ENCODE assay signal across 1 cellular context in the genomic region with DNA sequence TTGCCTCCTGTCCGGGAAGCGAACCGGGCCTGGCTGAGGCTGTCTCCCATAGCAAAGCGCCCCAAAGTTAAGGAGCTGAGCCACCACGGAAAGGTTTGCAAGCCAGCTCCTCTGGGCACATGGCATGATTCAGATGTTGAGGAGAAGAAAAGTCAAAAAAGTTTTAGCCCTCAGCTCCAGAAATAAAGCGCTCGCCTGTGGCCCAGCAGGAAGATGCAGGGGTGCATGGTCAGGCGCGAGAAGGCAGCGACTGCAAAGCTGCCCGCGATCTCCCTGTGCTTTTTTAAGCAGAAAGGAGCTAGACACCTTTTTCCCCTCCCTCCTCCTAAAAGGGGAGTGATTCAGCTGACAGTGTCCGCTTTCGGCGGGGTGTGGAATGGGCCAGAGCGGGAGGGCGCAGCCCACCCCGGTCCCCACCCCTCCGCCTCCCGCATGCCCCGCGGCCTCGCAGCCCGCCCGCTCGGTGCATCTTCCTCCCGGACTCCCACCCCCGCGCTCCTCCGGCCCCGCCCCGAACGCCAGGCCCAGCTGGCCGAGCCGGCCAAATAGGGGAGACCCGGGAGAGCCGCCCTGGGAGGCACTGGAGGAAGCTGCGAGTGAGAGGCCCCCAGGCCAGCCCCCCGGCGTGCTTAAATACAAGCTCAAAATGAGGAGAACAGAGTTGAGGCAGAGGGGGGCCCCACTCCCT.
TF ChIP-seq lines count a peak whose summit lies in the region.

A gene with protein sequence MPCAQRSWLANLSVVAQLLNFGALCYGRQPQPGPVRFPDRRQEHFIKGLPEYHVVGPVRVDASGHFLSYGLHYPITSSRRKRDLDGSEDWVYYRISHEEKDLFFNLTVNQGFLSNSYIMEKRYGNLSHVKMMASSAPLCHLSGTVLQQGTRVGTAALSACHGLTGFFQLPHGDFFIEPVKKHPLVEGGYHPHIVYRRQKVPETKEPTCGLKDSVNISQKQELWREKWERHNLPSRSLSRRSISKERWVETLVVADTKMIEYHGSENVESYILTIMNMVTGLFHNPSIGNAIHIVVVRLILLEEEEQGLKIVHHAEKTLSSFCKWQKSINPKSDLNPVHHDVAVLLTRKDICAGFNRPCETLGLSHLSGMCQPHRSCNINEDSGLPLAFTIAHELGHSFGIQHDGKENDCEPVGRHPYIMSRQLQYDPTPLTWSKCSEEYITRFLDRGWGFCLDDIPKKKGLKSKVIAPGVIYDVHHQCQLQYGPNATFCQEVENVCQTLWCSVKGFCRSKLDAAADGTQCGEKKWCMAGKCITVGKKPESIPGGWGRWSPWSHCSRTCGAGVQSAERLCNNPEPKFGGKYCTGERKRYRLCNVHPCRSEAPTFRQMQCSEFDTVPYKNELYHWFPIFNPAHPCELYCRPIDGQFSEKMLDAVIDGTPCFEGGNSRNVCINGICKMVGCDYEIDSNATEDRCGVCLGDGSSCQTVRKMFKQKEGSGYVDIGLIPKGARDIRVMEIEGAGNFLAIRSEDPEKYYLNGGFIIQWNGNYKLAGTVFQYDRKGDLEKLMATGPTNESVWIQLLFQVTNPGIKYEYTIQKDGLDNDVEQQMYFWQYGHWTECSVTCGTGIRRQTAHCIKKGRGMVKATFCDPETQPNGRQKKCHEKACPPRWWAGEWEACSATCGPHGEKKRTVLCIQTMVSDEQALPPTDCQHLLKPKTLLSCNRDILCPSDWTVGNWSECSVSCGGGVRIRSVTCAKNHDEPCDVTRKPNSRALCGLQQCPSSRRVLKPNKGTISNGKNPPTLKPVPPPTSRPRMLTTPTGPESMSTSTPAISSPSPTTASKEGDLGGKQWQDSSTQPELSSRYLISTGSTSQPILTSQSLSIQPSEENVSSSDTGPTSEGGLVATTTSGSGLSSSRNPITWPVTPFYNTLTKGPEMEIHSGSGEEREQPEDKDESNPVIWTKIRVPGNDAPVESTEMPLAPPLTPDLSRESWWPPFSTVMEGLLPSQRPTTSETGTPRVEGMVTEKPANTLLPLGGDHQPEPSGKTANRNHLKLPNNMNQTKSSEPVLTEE (N-terminal part only) (minus strand): TSS at position 260 of the 688 bp plus-strand sequence. CDS start 134 bp downstream, at position 126.

TF ChIP-seq in H1, 55 proteins besides CTCF, POLR2A, EP300 and RAD21:
- TF ChIP-seq ASH2L (IDR thresholded peaks at IDR 0.05; ENCODE audit: low read length) (peak; percentile 54), TAF1 (IDR thresholded peaks at IDR 0.05; ENCODE audit: low read depth, low read length) (0 out of 2 replicates have a peak, but pooled peaks have one; percentile 17), SAP30 (IDR thresholded peaks at IDR 0.05; ENCODE audit: insufficient read depth, insufficient replicate concordance, low read length) (peak; percentile 50), EGR1 (IDR thresholded peaks at IDR 0.05; ENCODE audit: borderline replicate concordance, low read depth, low read length) (peak; percentile 38; the same call in 1 of the 2 replicates), KDM4A (IDR thresholded peaks at IDR 0.05; ENCODE audit: low read depth, low read length, severe bottlenecking) (peak; percentile 3), SP4 (IDR thresholded peaks at IDR 0.05; ENCODE audit: low read length) (0 out of 2 replicates have a peak, but pooled peaks have one; percentile 16), SIN3A (conservative IDR thresholded peaks at IDR 0.05 in 1 of 2, IDR thresholded peaks at IDR 0.05 in 1 of 2; ENCODE audit: low read depth in 1 of 2, low read length in 2 of 2) (0 out of 4 replicates have a peak, but pooled peaks of 1 of the 2 experiments have one; percentile 12), POU5F1 (IDR thresholded peaks at IDR 0.05; ENCODE audit: low read depth, low read length) (no peak), PHF8 (conservative IDR thresholded peaks at IDR 0.05; ENCODE audit: low read depth, low read length) (0 out of 2 replicates have a peak, but pooled peaks have one; percentile 3), RBBP5 (IDR thresholded peaks at IDR 0.05; ENCODE audit: borderline replicate concordance, low read depth, low read length) (peak; percentile 35; the same call in 1 of the 2 replicates), SP1 (IDR thresholded peaks at IDR 0.05; ENCODE audit: low read depth, low read length) (no peak), BACH1 (IDR thresholded peaks at IDR 0.05; ENCODE audit: low read length) (no peak), CHD2 (IDR thresholded peaks at IDR 0.05; ENCODE audit: low read length) (no peak), TBP (IDR thresholded peaks at IDR 0.05; ENCODE audit: low read depth, low read length) (0 out of 2 replicates have a peak, but pooled peaks have one; percentile 33)
- TF ChIP-seq, protein P1, sequence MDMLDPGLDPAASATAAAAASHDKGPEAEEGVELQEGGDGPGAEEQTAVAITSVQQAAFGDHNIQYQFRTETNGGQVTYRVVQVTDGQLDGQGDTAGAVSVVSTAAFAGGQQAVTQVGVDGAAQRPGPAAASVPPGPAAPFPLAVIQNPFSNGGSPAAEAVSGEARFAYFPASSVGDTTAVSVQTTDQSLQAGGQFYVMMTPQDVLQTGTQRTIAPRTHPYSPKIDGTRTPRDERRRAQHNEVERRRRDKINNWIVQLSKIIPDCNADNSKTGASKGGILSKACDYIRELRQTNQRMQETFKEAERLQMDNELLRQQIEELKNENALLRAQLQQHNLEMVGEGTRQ (IDR thresholded peaks at IDR 0.05; ENCODE audit: low read length) = no peak
- TF ChIP-seq, protein P2, sequence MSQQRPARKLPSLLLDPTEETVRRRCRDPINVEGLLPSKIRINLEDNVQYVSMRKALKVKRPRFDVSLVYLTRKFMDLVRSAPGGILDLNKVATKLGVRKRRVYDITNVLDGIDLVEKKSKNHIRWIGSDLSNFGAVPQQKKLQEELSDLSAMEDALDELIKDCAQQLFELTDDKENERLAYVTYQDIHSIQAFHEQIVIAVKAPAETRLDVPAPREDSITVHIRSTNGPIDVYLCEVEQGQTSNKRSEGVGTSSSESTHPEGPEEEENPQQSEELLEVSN (IDR thresholded peaks at IDR 0.05) = peak; percentile 8; the same call in 1 of the 2 replicates
